ENCODE assay signal across 1 cellular context in the genomic region with DNA sequence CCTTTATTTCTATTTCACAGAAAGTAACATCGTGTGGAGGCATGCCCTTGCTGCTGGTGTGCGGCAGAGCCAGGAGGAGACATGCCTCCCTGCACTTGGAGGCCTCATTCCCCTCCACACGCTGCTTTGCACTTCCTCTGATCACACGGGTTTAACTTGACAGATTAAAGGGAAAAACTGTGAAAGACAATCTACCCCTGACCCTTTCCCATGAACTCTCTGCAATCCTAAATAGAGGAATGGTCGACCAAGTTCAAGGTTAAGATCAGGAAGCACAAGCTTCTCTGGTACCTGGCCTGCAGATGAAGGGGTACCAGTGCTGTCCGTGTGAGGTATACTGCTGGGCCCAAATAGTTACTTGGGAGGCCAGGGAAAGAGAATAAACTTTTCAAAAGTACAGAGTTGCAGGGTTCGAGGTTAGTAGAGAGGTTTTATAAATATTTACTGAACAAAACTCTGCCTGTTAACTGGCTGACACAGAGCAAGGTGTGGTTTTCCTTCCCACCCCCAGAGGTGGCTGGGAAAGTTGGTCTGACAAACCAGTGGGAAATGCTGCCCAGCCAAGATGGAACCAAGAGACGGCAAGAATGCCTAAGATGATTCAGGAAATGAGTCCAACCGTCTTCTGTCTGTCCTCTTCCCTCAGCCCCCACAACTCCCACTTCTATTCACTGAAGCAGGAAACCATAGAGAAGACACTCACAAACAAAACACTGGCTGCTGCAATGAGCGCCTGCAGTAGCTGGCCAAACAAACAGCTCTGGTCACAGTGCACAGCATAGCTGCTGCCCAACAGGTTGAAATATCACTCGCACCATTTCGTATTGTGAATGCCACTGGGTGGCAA.
A peak's percentile ranks its signal among the peaks of the same experiment; 100 is the strongest.
TF ChIP-seq lines count a peak whose summit lies in the region.

No MANE protein-coding gene starts in this region.

TF ChIP-seq in HepG2, 621 proteins besides CTCF, POLR2A, EP300 and RAD21 (continued from another document and continues in another):
- TF ChIP-seq, protein P1, sequence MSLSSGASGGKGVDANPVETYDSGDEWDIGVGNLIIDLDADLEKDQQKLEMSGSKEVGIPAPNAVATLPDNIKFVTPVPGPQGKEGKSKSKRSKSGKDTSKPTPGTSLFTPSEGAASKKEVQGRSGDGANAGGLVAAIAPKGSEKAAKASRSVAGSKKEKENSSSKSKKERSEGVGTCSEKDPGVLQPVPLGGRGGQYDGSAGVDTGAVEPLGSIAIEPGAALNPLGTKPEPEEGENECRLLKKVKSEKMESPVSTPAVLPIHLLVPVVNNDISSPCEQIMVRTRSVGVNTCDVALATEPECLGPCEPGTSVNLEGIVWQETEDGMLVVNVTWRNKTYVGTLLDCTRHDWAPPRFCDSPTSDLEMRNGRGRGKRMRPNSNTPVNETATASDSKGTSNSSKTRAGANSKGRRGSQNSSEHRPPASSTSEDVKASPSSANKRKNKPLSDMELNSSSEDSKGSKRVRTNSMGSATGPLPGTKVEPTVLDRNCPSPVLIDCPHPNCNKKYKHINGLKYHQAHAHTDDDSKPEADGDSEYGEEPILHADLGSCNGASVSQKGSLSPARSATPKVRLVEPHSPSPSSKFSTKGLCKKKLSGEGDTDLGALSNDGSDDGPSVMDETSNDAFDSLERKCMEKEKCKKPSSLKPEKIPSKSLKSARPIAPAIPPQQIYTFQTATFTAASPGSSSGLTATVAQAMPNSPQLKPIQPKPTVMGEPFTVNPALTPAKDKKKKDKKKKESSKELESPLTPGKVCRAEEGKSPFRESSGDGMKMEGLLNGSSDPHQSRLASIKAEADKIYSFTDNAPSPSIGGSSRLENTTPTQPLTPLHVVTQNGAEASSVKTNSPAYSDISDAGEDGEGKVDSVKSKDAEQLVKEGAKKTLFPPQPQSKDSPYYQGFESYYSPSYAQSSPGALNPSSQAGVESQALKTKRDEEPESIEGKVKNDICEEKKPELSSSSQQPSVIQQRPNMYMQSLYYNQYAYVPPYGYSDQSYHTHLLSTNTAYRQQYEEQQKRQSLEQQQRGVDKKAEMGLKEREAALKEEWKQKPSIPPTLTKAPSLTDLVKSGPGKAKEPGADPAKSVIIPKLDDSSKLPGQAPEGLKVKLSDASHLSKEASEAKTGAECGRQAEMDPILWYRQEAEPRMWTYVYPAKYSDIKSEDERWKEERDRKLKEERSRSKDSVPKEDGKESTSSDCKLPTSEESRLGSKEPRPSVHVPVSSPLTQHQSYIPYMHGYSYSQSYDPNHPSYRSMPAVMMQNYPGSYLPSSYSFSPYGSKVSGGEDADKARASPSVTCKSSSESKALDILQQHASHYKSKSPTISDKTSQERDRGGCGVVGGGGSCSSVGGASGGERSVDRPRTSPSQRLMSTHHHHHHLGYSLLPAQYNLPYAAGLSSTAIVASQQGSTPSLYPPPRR (CRISPR knock-in tag; IDR thresholded peaks at IDR 0.05; ENCODE audit: borderline replicate concordance): peak; percentile 72
- TF ChIP-seq, protein P2, sequence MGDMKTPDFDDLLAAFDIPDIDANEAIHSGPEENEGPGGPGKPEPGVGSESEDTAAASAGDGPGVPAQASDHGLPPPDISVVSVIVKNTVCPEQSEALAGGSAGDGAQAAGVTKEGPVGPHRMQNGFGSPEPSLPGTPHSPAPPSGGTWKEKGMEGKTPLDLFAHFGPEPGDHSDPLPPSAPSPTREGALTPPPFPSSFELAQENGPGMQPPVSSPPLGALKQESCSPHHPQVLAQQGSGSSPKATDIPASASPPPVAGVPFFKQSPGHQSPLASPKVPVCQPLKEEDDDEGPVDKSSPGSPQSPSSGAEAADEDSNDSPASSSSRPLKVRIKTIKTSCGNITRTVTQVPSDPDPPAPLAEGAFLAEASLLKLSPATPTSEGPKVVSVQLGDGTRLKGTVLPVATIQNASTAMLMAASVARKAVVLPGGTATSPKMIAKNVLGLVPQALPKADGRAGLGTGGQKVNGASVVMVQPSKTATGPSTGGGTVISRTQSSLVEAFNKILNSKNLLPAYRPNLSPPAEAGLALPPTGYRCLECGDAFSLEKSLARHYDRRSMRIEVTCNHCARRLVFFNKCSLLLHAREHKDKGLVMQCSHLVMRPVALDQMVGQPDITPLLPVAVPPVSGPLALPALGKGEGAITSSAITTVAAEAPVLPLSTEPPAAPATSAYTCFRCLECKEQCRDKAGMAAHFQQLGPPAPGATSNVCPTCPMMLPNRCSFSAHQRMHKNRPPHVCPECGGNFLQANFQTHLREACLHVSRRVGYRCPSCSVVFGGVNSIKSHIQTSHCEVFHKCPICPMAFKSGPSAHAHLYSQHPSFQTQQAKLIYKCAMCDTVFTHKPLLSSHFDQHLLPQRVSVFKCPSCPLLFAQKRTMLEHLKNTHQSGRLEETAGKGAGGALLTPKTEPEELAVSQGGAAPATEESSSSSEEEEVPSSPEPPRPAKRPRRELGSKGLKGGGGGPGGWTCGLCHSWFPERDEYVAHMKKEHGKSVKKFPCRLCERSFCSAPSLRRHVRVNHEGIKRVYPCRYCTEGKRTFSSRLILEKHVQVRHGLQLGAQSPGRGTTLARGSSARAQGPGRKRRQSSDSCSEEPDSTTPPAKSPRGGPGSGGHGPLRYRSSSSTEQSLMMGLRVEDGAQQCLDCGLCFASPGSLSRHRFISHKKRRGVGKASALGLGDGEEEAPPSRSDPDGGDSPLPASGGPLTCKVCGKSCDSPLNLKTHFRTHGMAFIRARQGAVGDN (CRISPR knock-in tag; IDR thresholded peaks at IDR 0.05): no peak; the same call in 1 of the 2 replicates
- TF ChIP-seq NCOR1 (IDR thresholded peaks at IDR 0.05; ENCODE audit: borderline replicate concordance, low read length) (peak; percentile 87; the same call in 1 of the 2 replicates), ZBTB38 (CRISPR knock-in tag; IDR thresholded peaks at IDR 0.05) (no peak), TBX2 (CRISPR knock-in tag; IDR thresholded peaks at IDR 0.05; ENCODE audit: borderline replicate concordance) (peak; percentile 87; the same call in 1 of the 2 replicates), EEA1 (CRISPR knock-in tag; IDR thresholded peaks at IDR 0.05; ENCODE audit: borderline replicate concordance) (no peak), EED (CRISPR knock-in tag; IDR thresholded peaks at IDR 0.05) (no peak), RARA (CRISPR knock-in tag; IDR thresholded peaks at IDR 0.05) (peak; percentile 91), ZIK1 (CRISPR knock-in tag; IDR thresholded peaks at IDR 0.05; ENCODE audit: borderline replicate concordance, low read depth) (no peak), ZNF572 (CRISPR knock-in tag; IDR thresholded peaks at IDR 0.05) (peak; percentile 85; the same call in 1 of the 2 replicates), DNMT3B (CRISPR knock-in tag; conservative IDR thresholded peaks at IDR 0.05) (no peak), ZNF460 (CRISPR knock-in tag; IDR thresholded peaks at IDR 0.05; ENCODE audit: borderline replicate concordance) (no peak), MZF1 (CRISPR knock-in tag; IDR thresholded peaks at IDR 0.05; ENCODE audit: borderline replicate concordance) (no peak), TP53 (CRISPR knock-in tag; conservative IDR thresholded peaks at IDR 0.05) (no peak), ZC3H13 (CRISPR knock-in tag; IDR thresholded peaks at IDR 0.05) (no peak), ZNF720 (CRISPR knock-in tag; IDR thresholded peaks at IDR 0.05) (no peak), SAP130 (CRISPR knock-in tag; IDR thresholded peaks at IDR 0.05; ENCODE audit: low read depth) (peak; percentile 49), ZNF136 (CRISPR knock-in tag; IDR thresholded peaks at IDR 0.05; ENCODE audit: low read depth) (no peak), FOSL1 (CRISPR knock-in tag; IDR thresholded peaks at IDR 0.05; ENCODE audit: borderline replicate concordance) (no peak), SSRP1 (CRISPR knock-in tag; IDR thresholded peaks at IDR 0.05) (no peak; the same call in 1 of the 2 replicates), NFE2L2 (IDR thresholded peaks at IDR 0.05; ENCODE audit: low read length) (no peak), CAMTA2 (CRISPR knock-in tag; IDR thresholded peaks at IDR 0.05; ENCODE audit: borderline replicate concordance) (no peak), ELF3 (CRISPR knock-in tag; IDR thresholded peaks at IDR 0.05) (0 out of 2 replicates have a peak, but pooled peaks have one; percentile 12), ZNF562 (CRISPR knock-in tag; IDR thresholded peaks at IDR 0.05; ENCODE audit: borderline replicate concordance) (no peak), ZNF530 (CRISPR knock-in tag; IDR thresholded peaks at IDR 0.05; ENCODE audit: low read depth) (no peak), HCFC1 (IDR thresholded peaks at IDR 0.05; ENCODE audit: low read depth, low read length) (no peak)
- TF ChIP-seq, protein P3, sequence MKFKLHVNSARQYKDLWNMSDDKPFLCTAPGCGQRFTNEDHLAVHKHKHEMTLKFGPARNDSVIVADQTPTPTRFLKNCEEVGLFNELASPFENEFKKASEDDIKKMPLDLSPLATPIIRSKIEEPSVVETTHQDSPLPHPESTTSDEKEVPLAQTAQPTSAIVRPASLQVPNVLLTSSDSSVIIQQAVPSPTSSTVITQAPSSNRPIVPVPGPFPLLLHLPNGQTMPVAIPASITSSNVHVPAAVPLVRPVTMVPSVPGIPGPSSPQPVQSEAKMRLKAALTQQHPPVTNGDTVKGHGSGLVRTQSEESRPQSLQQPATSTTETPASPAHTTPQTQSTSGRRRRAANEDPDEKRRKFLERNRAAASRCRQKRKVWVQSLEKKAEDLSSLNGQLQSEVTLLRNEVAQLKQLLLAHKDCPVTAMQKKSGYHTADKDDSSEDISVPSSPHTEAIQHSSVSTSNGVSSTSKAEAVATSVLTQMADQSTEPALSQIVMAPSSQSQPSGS (CRISPR knock-in tag; IDR thresholded peaks at IDR 0.05): no peak
- TF ChIP-seq, protein P4, sequence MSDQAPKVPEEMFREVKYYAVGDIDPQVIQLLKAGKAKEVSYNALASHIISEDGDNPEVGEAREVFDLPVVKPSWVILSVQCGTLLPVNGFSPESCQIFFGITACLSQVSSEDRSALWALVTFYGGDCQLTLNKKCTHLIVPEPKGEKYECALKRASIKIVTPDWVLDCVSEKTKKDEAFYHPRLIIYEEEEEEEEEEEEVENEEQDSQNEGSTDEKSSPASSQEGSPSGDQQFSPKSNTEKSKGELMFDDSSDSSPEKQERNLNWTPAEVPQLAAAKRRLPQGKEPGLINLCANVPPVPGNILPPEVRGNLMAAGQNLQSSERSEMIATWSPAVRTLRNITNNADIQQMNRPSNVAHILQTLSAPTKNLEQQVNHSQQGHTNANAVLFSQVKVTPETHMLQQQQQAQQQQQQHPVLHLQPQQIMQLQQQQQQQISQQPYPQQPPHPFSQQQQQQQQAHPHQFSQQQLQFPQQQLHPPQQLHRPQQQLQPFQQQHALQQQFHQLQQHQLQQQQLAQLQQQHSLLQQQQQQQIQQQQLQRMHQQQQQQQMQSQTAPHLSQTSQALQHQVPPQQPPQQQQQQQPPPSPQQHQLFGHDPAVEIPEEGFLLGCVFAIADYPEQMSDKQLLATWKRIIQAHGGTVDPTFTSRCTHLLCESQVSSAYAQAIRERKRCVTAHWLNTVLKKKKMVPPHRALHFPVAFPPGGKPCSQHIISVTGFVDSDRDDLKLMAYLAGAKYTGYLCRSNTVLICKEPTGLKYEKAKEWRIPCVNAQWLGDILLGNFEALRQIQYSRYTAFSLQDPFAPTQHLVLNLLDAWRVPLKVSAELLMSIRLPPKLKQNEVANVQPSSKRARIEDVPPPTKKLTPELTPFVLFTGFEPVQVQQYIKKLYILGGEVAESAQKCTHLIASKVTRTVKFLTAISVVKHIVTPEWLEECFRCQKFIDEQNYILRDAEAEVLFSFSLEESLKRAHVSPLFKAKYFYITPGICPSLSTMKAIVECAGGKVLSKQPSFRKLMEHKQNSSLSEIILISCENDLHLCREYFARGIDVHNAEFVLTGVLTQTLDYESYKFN (CRISPR knock-in tag; conservative IDR thresholded peaks at IDR 0.05): peak; percentile 66
- TF ChIP-seq, protein P5, sequence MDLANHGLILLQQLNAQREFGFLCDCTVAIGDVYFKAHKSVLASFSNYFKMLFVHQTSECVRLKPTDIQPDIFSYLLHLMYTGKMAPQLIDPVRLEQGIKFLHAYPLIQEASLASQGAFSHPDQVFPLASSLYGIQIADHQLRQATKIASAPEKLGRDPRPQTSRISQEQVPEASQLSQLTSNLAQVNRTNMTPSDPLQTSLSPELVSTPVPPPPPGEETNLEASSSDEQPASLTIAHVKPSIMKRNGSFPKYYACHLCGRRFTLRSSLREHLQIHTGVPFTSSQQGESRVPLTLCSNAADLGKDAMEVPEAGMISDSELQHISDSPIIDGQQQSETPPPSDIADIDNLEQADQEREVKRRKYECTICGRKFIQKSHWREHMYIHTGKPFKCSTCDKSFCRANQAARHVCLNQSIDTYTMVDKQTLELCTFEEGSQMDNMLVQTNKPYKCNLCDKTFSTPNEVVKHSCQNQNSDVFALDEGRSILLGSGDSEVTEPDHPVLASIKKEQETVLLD (CRISPR knock-in tag; IDR thresholded peaks at IDR 0.05; ENCODE audit: low read depth): no peak
- TF ChIP-seq, protein P6, sequence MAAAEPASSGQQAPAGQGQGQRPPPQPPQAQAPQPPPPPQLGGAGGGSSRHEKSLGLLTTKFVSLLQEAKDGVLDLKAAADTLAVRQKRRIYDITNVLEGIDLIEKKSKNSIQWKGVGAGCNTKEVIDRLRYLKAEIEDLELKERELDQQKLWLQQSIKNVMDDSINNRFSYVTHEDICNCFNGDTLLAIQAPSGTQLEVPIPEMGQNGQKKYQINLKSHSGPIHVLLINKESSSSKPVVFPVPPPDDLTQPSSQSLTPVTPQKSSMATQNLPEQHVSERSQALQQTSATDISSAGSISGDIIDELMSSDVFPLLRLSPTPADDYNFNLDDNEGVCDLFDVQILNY (CRISPR knock-in tag; conservative IDR thresholded peaks at IDR 0.05): no peak
- TF ChIP-seq, protein P7, sequence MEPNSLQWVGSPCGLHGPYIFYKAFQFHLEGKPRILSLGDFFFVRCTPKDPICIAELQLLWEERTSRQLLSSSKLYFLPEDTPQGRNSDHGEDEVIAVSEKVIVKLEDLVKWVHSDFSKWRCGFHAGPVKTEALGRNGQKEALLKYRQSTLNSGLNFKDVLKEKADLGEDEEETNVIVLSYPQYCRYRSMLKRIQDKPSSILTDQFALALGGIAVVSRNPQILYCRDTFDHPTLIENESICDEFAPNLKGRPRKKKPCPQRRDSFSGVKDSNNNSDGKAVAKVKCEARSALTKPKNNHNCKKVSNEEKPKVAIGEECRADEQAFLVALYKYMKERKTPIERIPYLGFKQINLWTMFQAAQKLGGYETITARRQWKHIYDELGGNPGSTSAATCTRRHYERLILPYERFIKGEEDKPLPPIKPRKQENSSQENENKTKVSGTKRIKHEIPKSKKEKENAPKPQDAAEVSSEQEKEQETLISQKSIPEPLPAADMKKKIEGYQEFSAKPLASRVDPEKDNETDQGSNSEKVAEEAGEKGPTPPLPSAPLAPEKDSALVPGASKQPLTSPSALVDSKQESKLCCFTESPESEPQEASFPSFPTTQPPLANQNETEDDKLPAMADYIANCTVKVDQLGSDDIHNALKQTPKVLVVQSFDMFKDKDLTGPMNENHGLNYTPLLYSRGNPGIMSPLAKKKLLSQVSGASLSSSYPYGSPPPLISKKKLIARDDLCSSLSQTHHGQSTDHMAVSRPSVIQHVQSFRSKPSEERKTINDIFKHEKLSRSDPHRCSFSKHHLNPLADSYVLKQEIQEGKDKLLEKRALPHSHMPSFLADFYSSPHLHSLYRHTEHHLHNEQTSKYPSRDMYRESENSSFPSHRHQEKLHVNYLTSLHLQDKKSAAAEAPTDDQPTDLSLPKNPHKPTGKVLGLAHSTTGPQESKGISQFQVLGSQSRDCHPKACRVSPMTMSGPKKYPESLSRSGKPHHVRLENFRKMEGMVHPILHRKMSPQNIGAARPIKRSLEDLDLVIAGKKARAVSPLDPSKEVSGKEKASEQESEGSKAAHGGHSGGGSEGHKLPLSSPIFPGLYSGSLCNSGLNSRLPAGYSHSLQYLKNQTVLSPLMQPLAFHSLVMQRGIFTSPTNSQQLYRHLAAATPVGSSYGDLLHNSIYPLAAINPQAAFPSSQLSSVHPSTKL (CRISPR knock-in tag; IDR thresholded peaks at IDR 0.05): peak; percentile 42; the same call in 1 of the 2 replicates
